In genomic region chr15:73873889-73874511, GRCh38 we compare ENCODE assay signal across 2 cellular contexts.
TF ChIP-seq lines count a peak whose summit lies in the region.

No MANE protein-coding gene starts in this region.

TF ChIP-seq in K562, 482 proteins besides CTCF, POLR2A, EP300 and RAD21:
- no peak for TF ChIP-seq RUNX1 (IDR thresholded peaks at IDR 0.05; ENCODE audit: low read depth)
- TF ChIP-seq SMC3 (conservative IDR thresholded peaks at IDR 0.05; ENCODE audit: insufficient read depth, low read depth, low read length), result peak; percentile 36; the same call in 1 of the 2 replicates

TF ChIP-seq in HepG2, 621 proteins besides CTCF, POLR2A, EP300 and RAD21:
- peak; percentile 41 for TF ChIP-seq STAG1 (CRISPR knock-in tag; IDR thresholded peaks at IDR 0.05)
- no peak for TF ChIP-seq HOXA9 (CRISPR knock-in tag; IDR thresholded peaks at IDR 0.05; ENCODE audit: borderline replicate concordance)
- peak; percentile 52; the same call in 1 of the 2 replicates for TF ChIP-seq SMC3 (IDR thresholded peaks at IDR 0.05; ENCODE audit: low read length)
